1 cellular context compared by ENCODE assay signal in the genomic region with DNA sequence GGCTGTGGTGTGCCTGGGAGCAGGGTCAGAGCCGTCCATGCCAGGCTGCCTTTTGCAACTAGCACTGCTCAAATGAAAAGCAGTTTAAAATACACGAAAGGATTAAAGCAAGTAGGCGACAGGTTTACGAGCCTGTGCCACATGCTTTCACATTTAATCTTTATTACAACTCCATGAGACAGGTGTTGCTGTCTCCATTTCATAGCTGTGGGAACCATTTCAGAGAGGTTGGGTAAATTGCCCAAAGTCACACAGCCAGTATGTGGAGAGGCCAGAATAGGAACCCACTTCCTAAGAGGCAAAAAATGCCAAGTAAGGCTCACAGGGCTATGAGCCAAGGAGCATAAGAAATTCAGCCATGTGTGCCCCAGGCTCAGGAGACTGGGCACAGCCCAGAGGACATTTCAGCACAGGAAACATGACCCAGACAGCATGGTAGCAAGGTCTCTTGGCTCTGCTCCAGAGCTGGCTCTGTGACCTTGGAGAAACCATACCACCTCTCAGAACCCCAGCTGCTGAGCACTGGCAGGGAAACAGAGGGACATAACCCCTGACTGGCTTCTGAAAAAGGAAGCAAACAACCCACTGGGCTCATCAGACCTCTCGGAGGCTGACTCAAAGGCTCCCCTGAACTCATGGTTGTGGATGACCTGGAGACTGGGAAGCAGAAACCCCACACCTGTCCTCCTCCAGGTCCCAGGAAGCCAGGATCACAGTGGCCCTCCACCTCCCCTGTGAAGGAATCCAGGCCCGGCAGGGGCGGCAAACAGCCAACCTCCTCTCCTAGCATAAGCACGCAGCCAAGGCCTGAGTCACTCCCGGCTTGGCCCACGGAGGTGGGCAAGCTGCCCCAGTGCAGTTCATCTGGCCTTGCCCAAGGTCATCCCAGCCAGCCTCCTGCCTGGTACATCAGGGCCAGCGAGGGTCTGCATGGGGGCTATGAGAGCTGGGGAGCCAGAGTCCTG.
A peak's percentile ranks its signal among the peaks of the same experiment; 100 is the strongest.
TF ChIP-seq lines count a peak whose summit lies in the region.

No MANE protein-coding gene starts in this region.

TF ChIP-seq in HepG2, 621 proteins besides CTCF, POLR2A, EP300 and RAD21:
- TF ChIP-seq, protein P1, sequence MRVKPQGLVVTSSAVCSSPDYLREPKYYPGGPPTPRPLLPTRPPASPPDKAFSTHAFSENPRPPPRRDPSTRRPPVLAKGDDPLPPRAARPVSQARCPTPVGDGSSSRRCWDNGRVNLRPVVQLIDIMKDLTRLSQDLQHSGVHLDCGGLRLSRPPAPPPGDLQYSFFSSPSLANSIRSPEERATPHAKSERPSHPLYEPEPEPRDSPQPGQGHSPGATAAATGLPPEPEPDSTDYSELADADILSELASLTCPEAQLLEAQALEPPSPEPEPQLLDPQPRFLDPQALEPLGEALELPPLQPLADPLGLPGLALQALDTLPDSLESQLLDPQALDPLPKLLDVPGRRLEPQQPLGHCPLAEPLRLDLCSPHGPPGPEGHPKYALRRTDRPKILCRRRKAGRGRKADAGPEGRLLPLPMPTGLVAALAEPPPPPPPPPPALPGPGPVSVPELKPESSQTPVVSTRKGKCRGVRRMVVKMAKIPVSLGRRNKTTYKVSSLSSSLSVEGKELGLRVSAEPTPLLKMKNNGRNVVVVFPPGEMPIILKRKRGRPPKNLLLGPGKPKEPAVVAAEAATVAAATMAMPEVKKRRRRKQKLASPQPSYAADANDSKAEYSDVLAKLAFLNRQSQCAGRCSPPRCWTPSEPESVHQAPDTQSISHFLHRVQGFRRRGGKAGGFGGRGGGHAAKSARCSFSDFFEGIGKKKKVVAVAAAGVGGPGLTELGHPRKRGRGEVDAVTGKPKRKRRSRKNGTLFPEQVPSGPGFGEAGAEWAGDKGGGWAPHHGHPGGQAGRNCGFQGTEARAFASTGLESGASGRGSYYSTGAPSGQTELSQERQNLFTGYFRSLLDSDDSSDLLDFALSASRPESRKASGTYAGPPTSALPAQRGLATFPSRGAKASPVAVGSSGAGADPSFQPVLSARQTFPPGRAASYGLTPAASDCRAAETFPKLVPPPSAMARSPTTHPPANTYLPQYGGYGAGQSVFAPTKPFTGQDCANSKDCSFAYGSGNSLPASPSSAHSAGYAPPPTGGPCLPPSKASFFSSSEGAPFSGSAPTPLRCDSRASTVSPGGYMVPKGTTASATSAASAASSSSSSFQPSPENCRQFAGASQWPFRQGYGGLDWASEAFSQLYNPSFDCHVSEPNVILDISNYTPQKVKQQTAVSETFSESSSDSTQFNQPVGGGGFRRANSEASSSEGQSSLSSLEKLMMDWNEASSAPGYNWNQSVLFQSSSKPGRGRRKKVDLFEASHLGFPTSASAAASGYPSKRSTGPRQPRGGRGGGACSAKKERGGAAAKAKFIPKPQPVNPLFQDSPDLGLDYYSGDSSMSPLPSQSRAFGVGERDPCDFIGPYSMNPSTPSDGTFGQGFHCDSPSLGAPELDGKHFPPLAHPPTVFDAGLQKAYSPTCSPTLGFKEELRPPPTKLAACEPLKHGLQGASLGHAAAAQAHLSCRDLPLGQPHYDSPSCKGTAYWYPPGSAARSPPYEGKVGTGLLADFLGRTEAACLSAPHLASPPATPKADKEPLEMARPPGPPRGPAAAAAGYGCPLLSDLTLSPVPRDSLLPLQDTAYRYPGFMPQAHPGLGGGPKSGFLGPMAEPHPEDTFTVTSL (CRISPR knock-in tag; IDR thresholded peaks at IDR 0.05; ENCODE audit: borderline replicate concordance): no peak
- TF ChIP-seq, protein P2, sequence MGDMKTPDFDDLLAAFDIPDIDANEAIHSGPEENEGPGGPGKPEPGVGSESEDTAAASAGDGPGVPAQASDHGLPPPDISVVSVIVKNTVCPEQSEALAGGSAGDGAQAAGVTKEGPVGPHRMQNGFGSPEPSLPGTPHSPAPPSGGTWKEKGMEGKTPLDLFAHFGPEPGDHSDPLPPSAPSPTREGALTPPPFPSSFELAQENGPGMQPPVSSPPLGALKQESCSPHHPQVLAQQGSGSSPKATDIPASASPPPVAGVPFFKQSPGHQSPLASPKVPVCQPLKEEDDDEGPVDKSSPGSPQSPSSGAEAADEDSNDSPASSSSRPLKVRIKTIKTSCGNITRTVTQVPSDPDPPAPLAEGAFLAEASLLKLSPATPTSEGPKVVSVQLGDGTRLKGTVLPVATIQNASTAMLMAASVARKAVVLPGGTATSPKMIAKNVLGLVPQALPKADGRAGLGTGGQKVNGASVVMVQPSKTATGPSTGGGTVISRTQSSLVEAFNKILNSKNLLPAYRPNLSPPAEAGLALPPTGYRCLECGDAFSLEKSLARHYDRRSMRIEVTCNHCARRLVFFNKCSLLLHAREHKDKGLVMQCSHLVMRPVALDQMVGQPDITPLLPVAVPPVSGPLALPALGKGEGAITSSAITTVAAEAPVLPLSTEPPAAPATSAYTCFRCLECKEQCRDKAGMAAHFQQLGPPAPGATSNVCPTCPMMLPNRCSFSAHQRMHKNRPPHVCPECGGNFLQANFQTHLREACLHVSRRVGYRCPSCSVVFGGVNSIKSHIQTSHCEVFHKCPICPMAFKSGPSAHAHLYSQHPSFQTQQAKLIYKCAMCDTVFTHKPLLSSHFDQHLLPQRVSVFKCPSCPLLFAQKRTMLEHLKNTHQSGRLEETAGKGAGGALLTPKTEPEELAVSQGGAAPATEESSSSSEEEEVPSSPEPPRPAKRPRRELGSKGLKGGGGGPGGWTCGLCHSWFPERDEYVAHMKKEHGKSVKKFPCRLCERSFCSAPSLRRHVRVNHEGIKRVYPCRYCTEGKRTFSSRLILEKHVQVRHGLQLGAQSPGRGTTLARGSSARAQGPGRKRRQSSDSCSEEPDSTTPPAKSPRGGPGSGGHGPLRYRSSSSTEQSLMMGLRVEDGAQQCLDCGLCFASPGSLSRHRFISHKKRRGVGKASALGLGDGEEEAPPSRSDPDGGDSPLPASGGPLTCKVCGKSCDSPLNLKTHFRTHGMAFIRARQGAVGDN (CRISPR knock-in tag; IDR thresholded peaks at IDR 0.05): peak; percentile 46
- 0 out of 2 replicates have a peak, but pooled peaks have one; percentile 12 for TF ChIP-seq MED1 (CRISPR knock-in tag; IDR thresholded peaks at IDR 0.05)
- 0 out of 2 replicates have a peak, but pooled peaks have one; percentile 21 for TF ChIP-seq ZFX (CRISPR knock-in tag; IDR thresholded peaks at IDR 0.05; ENCODE audit: low read depth)
- peak; percentile 94 for TF ChIP-seq ZNF768 (CRISPR knock-in tag; IDR thresholded peaks at IDR 0.05)
- TF ChIP-seq CREM (IDR thresholded peaks at IDR 0.05): no peak
- no peak for TF ChIP-seq CREM (CRISPR knock-in tag; IDR thresholded peaks at IDR 0.05)
- no peak for TF ChIP-seq ATF7 (IDR thresholded peaks at IDR 0.05)
- 0 out of 2 replicates have a peak, but pooled peaks have one; percentile 22 for TF ChIP-seq ATF7 (CRISPR knock-in tag; IDR thresholded peaks at IDR 0.05)
- TF ChIP-seq HES4 (CRISPR knock-in tag; IDR thresholded peaks at IDR 0.05; ENCODE audit: borderline replicate concordance): no peak
- peak; percentile 50; the same call in 1 of the 2 replicates for TF ChIP-seq ZMYM3 (CRISPR knock-in tag; IDR thresholded peaks at IDR 0.05)
- TF ChIP-seq JUND (CRISPR knock-in tag; IDR thresholded peaks at IDR 0.05): no peak
- TF ChIP-seq NR3C1 (CRISPR knock-in tag; IDR thresholded peaks at IDR 0.05): no peak
- TF ChIP-seq CBX1 (IDR thresholded peaks at IDR 0.05; ENCODE audit: low read depth): no peak
- TF ChIP-seq, protein P3, sequence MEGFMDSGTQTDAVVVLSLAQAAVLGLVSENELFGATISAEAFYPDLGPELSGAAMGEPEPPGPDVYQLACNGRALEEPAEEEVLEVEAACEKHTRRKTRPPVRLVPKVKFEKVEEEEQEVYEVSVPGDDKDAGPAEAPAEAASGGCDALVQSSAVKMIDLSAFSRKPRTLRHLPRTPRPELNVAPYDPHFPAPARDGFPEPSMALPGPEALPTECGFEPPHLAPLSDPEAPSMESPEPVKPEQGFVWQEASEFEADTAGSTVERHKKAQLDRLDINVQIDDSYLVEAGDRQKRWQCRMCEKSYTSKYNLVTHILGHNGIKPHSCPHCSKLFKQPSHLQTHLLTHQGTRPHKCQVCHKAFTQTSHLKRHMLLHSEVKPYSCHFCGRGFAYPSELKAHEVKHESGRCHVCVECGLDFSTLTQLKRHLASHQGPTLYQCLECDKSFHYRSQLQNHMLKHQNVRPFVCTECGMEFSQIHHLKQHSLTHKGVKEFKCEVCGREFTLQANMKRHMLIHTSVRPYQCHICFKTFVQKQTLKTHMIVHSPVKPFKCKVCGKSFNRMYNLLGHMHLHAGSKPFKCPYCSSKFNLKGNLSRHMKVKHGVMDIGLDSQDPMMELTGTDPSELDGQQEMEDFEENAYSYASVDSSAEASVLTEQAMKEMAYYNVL (CRISPR knock-in tag; IDR thresholded peaks at IDR 0.05; ENCODE audit: borderline replicate concordance): no peak
- no peak for TF ChIP-seq GLI4 (CRISPR knock-in tag; IDR thresholded peaks at IDR 0.05; ENCODE audit: borderline replicate concordance)
- TF ChIP-seq, protein P4, sequence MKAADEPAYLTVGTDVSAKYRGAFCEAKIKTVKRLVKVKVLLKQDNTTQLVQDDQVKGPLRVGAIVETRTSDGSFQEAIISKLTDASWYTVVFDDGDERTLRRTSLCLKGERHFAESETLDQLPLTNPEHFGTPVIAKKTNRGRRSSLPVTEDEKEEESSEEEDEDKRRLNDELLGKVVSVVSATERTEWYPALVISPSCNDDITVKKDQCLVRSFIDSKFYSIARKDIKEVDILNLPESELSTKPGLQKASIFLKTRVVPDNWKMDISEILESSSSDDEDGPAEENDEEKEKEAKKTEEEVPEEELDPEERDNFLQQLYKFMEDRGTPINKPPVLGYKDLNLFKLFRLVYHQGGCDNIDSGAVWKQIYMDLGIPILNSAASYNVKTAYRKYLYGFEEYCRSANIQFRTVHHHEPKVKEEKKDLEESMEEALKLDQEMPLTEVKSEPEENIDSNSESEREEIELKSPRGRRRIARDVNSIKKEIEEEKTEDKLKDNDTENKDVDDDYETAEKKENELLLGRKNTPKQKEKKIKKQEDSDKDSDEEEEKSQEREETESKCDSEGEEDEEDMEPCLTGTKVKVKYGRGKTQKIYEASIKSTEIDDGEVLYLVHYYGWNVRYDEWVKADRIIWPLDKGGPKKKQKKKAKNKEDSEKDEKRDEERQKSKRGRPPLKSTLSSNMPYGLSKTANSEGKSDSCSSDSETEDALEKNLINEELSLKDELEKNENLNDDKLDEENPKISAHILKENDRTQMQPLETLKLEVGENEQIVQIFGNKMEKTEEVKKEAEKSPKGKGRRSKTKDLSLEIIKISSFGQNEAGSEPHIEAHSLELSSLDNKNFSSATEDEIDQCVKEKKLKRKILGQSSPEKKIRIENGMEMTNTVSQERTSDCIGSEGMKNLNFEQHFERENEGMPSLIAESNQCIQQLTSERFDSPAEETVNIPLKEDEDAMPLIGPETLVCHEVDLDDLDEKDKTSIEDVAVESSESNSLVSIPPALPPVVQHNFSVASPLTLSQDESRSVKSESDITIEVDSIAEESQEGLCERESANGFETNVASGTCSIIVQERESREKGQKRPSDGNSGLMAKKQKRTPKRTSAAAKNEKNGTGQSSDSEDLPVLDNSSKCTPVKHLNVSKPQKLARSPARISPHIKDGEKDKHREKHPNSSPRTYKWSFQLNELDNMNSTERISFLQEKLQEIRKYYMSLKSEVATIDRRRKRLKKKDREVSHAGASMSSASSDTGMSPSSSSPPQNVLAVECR (CRISPR knock-in tag; IDR thresholded peaks at IDR 0.05; ENCODE audit: borderline replicate concordance): no peak
- TF ChIP-seq MTA1 (CRISPR knock-in tag; IDR thresholded peaks at IDR 0.05; ENCODE audit: borderline replicate concordance): peak; percentile 52; the same call in 1 of the 2 replicates
- TF ChIP-seq ZNF839 (CRISPR knock-in tag; IDR thresholded peaks at IDR 0.05; ENCODE audit: borderline replicate concordance): 0 out of 2 replicates have a peak, but pooled peaks have one; percentile 18
- TF ChIP-seq, protein P5, sequence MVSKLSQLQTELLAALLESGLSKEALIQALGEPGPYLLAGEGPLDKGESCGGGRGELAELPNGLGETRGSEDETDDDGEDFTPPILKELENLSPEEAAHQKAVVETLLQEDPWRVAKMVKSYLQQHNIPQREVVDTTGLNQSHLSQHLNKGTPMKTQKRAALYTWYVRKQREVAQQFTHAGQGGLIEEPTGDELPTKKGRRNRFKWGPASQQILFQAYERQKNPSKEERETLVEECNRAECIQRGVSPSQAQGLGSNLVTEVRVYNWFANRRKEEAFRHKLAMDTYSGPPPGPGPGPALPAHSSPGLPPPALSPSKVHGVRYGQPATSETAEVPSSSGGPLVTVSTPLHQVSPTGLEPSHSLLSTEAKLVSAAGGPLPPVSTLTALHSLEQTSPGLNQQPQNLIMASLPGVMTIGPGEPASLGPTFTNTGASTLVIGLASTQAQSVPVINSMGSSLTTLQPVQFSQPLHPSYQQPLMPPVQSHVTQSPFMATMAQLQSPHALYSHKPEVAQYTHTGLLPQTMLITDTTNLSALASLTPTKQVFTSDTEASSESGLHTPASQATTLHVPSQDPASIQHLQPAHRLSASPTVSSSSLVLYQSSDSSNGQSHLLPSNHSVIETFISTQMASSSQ (IDR thresholded peaks at IDR 0.05; ENCODE audit: low read depth): no peak
- TF ChIP-seq, protein P5 (CRISPR knock-in tag; IDR thresholded peaks at IDR 0.05; ENCODE audit: borderline replicate concordance): 0 out of 2 replicates have a peak, but pooled peaks have one; percentile 35
- TF ChIP-seq, protein P6, sequence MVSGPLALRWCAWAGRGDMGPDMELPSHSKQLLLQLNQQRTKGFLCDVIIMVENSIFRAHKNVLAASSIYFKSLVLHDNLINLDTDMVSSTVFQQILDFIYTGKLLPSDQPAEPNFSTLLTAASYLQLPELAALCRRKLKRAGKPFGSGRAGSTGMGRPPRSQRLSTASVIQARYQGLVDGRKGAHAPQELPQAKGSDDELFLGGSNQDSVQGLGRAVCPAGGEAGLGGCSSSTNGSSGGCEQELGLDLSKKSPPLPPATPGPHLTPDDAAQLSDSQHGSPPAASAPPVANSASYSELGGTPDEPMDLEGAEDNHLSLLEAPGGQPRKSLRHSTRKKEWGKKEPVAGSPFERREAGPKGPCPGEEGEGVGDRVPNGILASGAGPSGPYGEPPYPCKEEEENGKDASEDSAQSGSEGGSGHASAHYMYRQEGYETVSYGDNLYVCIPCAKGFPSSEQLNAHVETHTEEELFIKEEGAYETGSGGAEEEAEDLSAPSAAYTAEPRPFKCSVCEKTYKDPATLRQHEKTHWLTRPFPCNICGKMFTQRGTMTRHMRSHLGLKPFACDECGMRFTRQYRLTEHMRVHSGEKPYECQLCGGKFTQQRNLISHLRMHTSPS (CRISPR knock-in tag; IDR thresholded peaks at IDR 0.05; ENCODE audit: low read depth): no peak
- no peak for TF ChIP-seq ZNF468 (CRISPR knock-in tag; IDR thresholded peaks at IDR 0.05)
- TF ChIP-seq KDM2A (CRISPR knock-in tag; IDR thresholded peaks at IDR 0.05; ENCODE audit: borderline replicate concordance, low read depth): 0 out of 2 replicates have a peak, but pooled peaks have one; percentile 21
